Comparison of ENCODE assay signal across 1 cellular context in the genomic region with DNA sequence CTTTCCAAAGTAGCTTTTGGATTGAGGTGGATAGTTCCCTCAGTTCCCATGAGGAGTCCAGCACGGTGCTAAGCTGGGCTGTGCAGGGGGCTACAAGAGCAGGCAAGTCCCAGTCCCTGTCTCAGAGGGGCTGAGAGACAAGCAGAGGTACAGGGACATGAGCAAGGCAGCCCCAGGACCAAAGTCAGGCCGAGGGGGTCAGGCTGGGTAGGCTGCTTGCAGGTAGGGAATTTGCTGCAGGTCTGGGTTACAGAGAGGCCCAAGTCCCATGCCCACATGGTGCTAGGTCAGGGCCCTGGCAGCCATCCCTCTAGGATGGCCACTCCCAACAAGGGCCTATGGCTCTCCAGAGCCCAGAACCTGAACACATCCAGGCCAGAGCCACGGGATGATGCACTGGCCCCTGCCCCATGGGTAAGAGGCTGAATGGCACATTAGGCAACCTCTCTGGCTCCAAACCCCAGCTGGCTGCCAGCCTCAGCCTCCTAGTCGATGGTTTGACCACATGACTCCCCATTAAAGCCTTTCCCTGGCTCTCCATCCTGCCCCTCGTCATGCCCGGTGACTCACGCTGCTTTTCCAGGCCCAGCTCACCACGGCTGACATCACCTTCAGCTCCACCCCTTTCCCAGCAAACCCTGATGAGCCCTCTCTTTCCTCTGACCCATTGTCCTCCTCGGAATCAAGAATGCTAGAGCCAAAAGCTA.
TF ChIP-seq lines count a peak whose summit lies in the region.

No MANE protein-coding gene starts in this region.

TF ChIP-seq in HEK293, 187 proteins besides CTCF, POLR2A, EP300 and RAD21 (continued from another document):
- TF ChIP-seq, protein P1, sequence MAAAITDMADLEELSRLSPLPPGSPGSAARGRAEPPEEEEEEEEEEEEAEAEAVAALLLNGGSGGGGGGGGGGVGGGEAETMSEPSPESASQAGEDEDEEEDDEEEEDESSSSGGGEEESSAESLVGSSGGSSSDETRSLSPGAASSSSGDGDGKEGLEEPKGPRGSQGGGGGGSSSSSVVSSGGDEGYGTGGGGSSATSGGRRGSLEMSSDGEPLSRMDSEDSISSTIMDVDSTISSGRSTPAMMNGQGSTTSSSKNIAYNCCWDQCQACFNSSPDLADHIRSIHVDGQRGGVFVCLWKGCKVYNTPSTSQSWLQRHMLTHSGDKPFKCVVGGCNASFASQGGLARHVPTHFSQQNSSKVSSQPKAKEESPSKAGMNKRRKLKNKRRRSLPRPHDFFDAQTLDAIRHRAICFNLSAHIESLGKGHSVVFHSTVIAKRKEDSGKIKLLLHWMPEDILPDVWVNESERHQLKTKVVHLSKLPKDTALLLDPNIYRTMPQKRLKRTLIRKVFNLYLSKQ (tag by site-specific recombination; IDR thresholded peaks at IDR 0.05; ENCODE audit: borderline replicate concordance) = no peak
- no peak for TF ChIP-seq ZNF623 (tag by site-specific recombination; IDR thresholded peaks at IDR 0.05)
- TF ChIP-seq ZFP69B (tag by site-specific recombination; IDR thresholded peaks at IDR 0.05) = no peak
